Comparison of ENCODE assay signal across 33 cellular contexts in genomic region chr22:22478450-22478849, GRCh38. TPM values are rescaled to one million over a fixed set of nuclear protein-coding genes. Genes with fewer than 3 reads are reported as not detected.
"Had no signal": no experiment of that assay in that cellular context is flagged by ENCODE, and none has a peak within 500 bp of the region (broad histone marks: within the 10 kb centered on the region; RNA-seq: fewer than 3 reads in every experiment).

No MANE protein-coding gene starts in this region.

- H3K9me3 ChIP-seq: lower lobe of right lung, ovary, right atrium auricular region, stomach, testis, thyroid gland, transverse colon, upper lobe of left lung, vagina had no signal

- DNase-seq: hippocampal formation; kidney glomerular epithelial cell; left cardiac atrium; lower lobe of right lung; mammary epithelial cell; mesenchymal stem cell; naive thymus-derived CD8-positive, alpha-beta T cell; ovary; stimulated activated CD4-positive, alpha-beta T cell treated with anti-CD3 and anti-CD28 coated beads, Interleukin-12 subunit alpha, Interleukin-12 subunit beta, amount 100 ng/mL, for 4 hours; stimulated activated CD4-positive, alpha-beta T cell treated with anti-CD3 and anti-CD28 coated beads, Interleukin-15, amount 100 ng/mL, for 24 hours; stimulated activated CD4-positive, alpha-beta T cell treated with anti-CD3 and anti-CD28 coated beads, Interleukin-2, amount 100 ng/mL, for 24 hours; stimulated activated CD4-positive, alpha-beta T cell treated with anti-CD3 and anti-CD28 coated beads, Interleukin-4, amount 100 ng/mL, for 1 hour; stimulated activated naive B cell treated with anti-CD40 and anti-IgM and Interleukin-4, amounts not matched to agents 10 μg/mL and 1 μg/mL and 100 μg/mL, for 72 hours; stimulated activated naive CD8-positive, alpha-beta T cell treated with anti-CD3 and anti-CD28 coated beads, Interleukin-15, Interleukin-2, amounts not matched to agents 100 U/mL and 50 U/mL, for 24 hours; stomach; testis; thyroid gland; transverse colon; upper lobe of left lung had no signal

- H3K4me3 ChIP-seq: lower lobe of right lung, ovary, right atrium auricular region, skin epidermis, stomach, testis, thyroid gland, transverse colon, upper lobe of left lung, vagina had no signal

- H3K27ac ChIP-seq: lower lobe of right lung, ovary, right atrium auricular region, stomach, testis, thyroid gland, transverse colon, upper lobe of left lung, vagina had no signal

- ATAC-seq: left cardiac atrium; left lobe of liver; lower lobe of right lung; naive thymus-derived CD8-positive, alpha-beta T cell; sciatic nerve; stimulated activated naive B cell treated with anti-CD40 and anti-IgM and Interleukin-4, amounts not matched to agents 10 μg/mL and 1 μg/mL and 100 μg/mL, for 72 hours; stimulated activated naive CD8-positive, alpha-beta T cell treated with anti-CD3 and anti-CD28 coated beads, Interleukin-15, Interleukin-2, amounts not matched to agents 100 U/mL and 50 U/mL, for 24 hours had no signal

- H3K27me3 ChIP-seq: ovary, right atrium auricular region, stomach, testis, thyroid gland, transverse colon, upper lobe of left lung, vagina had no signal

- H3K4me1 ChIP-seq: lower lobe of right lung, right atrium auricular region, stomach, testis, thyroid gland, transverse colon, upper lobe of left lung, vagina had no signal

- FAIRE-seq: keratinocyte had no signal

- H3K36me3 ChIP-seq: lower lobe of right lung, ovary, right atrium auricular region, stomach, thyroid gland, transverse colon, upper lobe of left lung, vagina had no signal

RNA-seq across cellular contexts. Expression of gene ZNF280A, which starts 41.6 kb away (rescaled TPM):
- total RNA-seq: left cardiac atrium; left lobe of liver; liver; lower lobe of right lung; mammary epithelial cell; mucosa of gallbladder; naive thymus-derived CD8-positive, alpha-beta T cell; neural crest cell; omental fat pad; progenitor cell of endocrine pancreas; pulmonary artery endothelial cell; renal cortical epithelial cell; right atrium auricular region; sciatic nerve; stomach; thyroid gland; transverse colon; upper lobe of left lung; urinary bladder; vagina had no signal
- polyA plus RNA-seq: keratinocyte; liver; mammary epithelial cell; naive thymus-derived CD8-positive, alpha-beta T cell; stomach; urinary bladder had no signal
